In genomic region chr16:13298676-13299075, GRCh38 we compare ENCODE assay signal across 33 cellular contexts.
DNase-seq lines count a peak whose midpoint lies in the region; ATAC-seq, FAIRE-seq and TF ChIP-seq lines count a peak whose summit lies in the region.
"Had no signal": no experiment of that assay in that cellular context is flagged by ENCODE, and none has a peak within 500 bp of the region (broad histone marks: within the 10 kb centered on the region; RNA-seq: fewer than 3 reads in every experiment).

No MANE protein-coding gene starts in this region.

- peak; percentile 17 for DNase-seq in HK-2 (ENCODE audit: unreplicated experiment)
- DNase-seq in RCC 7860 (ENCODE audit: low spot score): peak; percentile 74
- DNase-seq in endodermal cell: peak; percentile 74
- DNase-seq in pons (ENCODE audit: low spot score): peak; percentile 11
- no peak for DNase-seq in Ammon's horn (ENCODE audit: low spot score)
- no peak for DNase-seq in NCI-H510A treated with DMSO at 0.1 percent for 48 hours (lab: John Stamatoyannopoulos, UW)
- DNase-seq in NCI-H146 treated with DMSO at 0.1 percent for 48 hours (lab: John Stamatoyannopoulos, UW; ENCODE audit: unreplicated experiment): no peak
- DNase-seq: activated CD4-positive, alpha-beta T cell treated with anti-CD3 and anti-CD28 coated beads, Interleukin-2, amount 50 U/mL, for 4 hours; activated CD8-positive, alpha-beta memory T cell treated with anti-CD3 and anti-CD28 coated beads, Interleukin-2, amount 10 ng/mL, durations not matched to agents 7 days and 5 days; activated gamma-delta T cell; activated T-cell treated with anti-CD3 and anti-CD28 coated beads, Interleukin-2, amount 50 U/mL, for 4 hours; central memory CD4-positive, alpha-beta T cell; COR-L47; DMS53; foreskin melanocyte; GF-D8; IMR-90; NCI-H1048; NCI-H1694; NCI-H2171 treated with DMSO at 0.1 percent for 48 hours; NCI-H510A; PC-9; Right ventricle myocardium superior; small intestine; stimulated activated CD4-positive, alpha-beta T cell treated with anti-CD3 and anti-CD28 coated beads, Interleukin-1b, Interleukin-23, amount 100 ng/mL, for 48 hours; stimulated activated naive CD4-positive, alpha-beta T cell treated with Interleukin-2 at 50 U/mL for 16 hours had no signal

- peaks cover 7% of the 10 kb centered on the region for H3K27me3 Mint-ChIP-seq in endodermal cell (ENCODE audit: insufficient read depth)
- H3K27me3 Mint-ChIP-seq: activated CD8-positive, alpha-beta memory T cell treated with anti-CD3 and anti-CD28 coated beads, Interleukin-2, amount 10 ng/mL, durations not matched to agents 7 days and 5 days had no signal

- H3K27me3 ChIP-seq in endodermal cell (ENCODE audit: control insufficient read depth, insufficient read depth, low read length, poor library complexity, severe bottlenecking): no peaks in the 10 kb centered on the region
- H3K27me3 ChIP-seq: ascending aorta, suprapubic skin had no signal

- no peaks in the 10 kb centered on the region for H3K36me3 Mint-ChIP-seq in endodermal cell (ENCODE audit: low read depth)
- H3K36me3 Mint-ChIP-seq: activated CD8-positive, alpha-beta memory T cell treated with anti-CD3 and anti-CD28 coated beads, Interleukin-2, amount 10 ng/mL, durations not matched to agents 7 days and 5 days had no signal

- no peak for ATAC-seq in GM19351 (IDR thresholded peaks at IDR 0.05; ENCODE audit: unreplicated experiment)
- ATAC-seq: activated CD8-positive, alpha-beta memory T cell treated with anti-CD3 and anti-CD28 coated beads, Interleukin-2, amount 10 ng/mL, durations not matched to agents 7 days and 5 days; activated T-cell treated with anti-CD3 and anti-CD28 coated beads, Interleukin-2, amount 50 U/mL, for 4 hours; SK-N-SH treated with all-trans-retinoic acid at 6 μM for 48 hours had no signal

- no peak overlapping the region for H3K4me3 Mint-ChIP-seq in endodermal cell
- H3K4me3 Mint-ChIP-seq: activated CD8-positive, alpha-beta memory T cell treated with anti-CD3 and anti-CD28 coated beads, Interleukin-2, amount 10 ng/mL, durations not matched to agents 7 days and 5 days; activated T-cell treated with anti-CD3 and anti-CD28 coated beads, Interleukin-2, amount 50 U/mL, for 4 hours; T-helper 1 cell treated with Interleukin-12 subunit alpha and Interleukin-12 subunit beta and Interleukin-4 antibody, amounts not matched to agents 30 μg/mL and 1 μg/mL, for 36 hours had no signal

- no peak overlapping the region for H3K4me3 ChIP-seq in endodermal cell (ENCODE audit: low read length)
- H3K4me3 ChIP-seq: ascending aorta, PC-9, suprapubic skin had no signal

- no peak overlapping the region for H3K27ac Mint-ChIP-seq in endodermal cell
- H3K27ac Mint-ChIP-seq: activated CD8-positive, alpha-beta memory T cell treated with anti-CD3 and anti-CD28 coated beads, Interleukin-2, amount 10 ng/mL, durations not matched to agents 7 days and 5 days; T-helper 1 cell treated with Interleukin-12 subunit alpha and Interleukin-12 subunit beta and Interleukin-4 antibody, amounts not matched to agents 30 μg/mL and 1 μg/mL, for 36 hours had no signal

- no peaks in the 10 kb centered on the region for H3K9me3 ChIP-seq in endodermal cell (ENCODE audit: control insufficient read depth, low read length)
- H3K9me3 ChIP-seq: ascending aorta, suprapubic skin had no signal

- no peak overlapping the region for H3K9ac ChIP-seq in endodermal cell (ENCODE audit: extremely low read depth, low read length, poor library complexity, severe bottlenecking)

- peak; percentile 80 for FAIRE-seq in RCC 7860 (lab: Jason Lieb, UNC)
- FAIRE-seq: small intestine, TTC549 had no signal

- WGBS in endodermal cell (ENCODE audit: insufficient coverage in 1 of 2, insufficient read length in 1 of 2), 2 experiments: 70 to 73% methylated on average over 3 to 5 of the region's 5 CpGs

- TF ChIP-seq CTCF in endodermal cell (conservative IDR thresholded peaks at IDR 0.05): no peak

- H3K9me3 Mint-ChIP-seq in endodermal cell: no peaks in the 10 kb centered on the region

- no peak overlapping the region for H3K27ac ChIP-seq in endodermal cell (ENCODE audit: low read depth, low read length)
- H3K27ac ChIP-seq: ascending aorta, C4-2B, PC-9, suprapubic skin had no signal

- H3K4me1 Mint-ChIP-seq in endodermal cell: peaks cover 30% of the 10 kb centered on the region
- H3K4me1 Mint-ChIP-seq: activated CD8-positive, alpha-beta memory T cell treated with anti-CD3 and anti-CD28 coated beads, Interleukin-2, amount 10 ng/mL, durations not matched to agents 7 days and 5 days had no signal

- H3K4me1 ChIP-seq in endodermal cell (ENCODE audit: control insufficient read depth, insufficient read depth, low read length): peaks cover 7% of the 10 kb centered on the region
- H3K4me1 ChIP-seq: ascending aorta, suprapubic skin had no signal

- no peaks in the 10 kb centered on the region for H3K36me3 ChIP-seq in endodermal cell (ENCODE audit: control insufficient read depth, insufficient read depth, low read length)
- H3K36me3 ChIP-seq: ascending aorta, suprapubic skin had no signal

Comparison
In these comparisons a context has a peak if more than half of its experiments do, and no peak if none do; other contexts are left out.
1. DNase-seq: peak in HK-2 (single experiment), RCC 7860 (single experiment), endodermal cell (single experiment) and pons (single experiment); none in Ammon's horn (single experiment), NCI-H510A treated with DMSO at 0.1 percent for 48 hours (single experiment) and NCI-H146 treated with DMSO at 0.1 percent for 48 hours (single experiment).